In genomic region chr12:104619305-104619704, GRCh38 we compare ENCODE assay signal across 28 cellular contexts.
"Had no signal": no experiment of that assay in that cellular context is flagged by ENCODE, and none has a peak within 500 bp of the region (broad histone marks: within the 10 kb centered on the region; RNA-seq: fewer than 3 reads in every experiment).

No MANE protein-coding gene starts in this region.

- ATAC-seq: foreskin keratinocyte; gastroesophageal sphincter; heart left ventricle; left lobe of liver; mucosa of descending colon; psoas muscle; right cardiac atrium; stimulated activated memory B cell treated with anti-CD40 and anti-IgM and Interleukin-4, amounts not matched to agents 10 μg/mL and 1 μg/mL and 100 μg/mL, for 72 hours had no signal

- H3K4me1 ChIP-seq: colonic mucosa, foreskin keratinocyte, psoas muscle had no signal

- H3K4me3 Mint-ChIP-seq: dendritic cell treated with granulocyte-macrophage colony-stimulating factor and Interleukin-4, amounts not matched to agents 40 ng/mL and 50 ng/mL, for 4 days; memory B cell; mesothelial cell of epicardium; nephron progenitor cell; stimulated activated memory B cell treated with anti-CD40 and anti-IgM and Interleukin-4, amounts not matched to agents 10 μg/mL and 1 μg/mL and 100 μg/mL, for 72 hours; type B pancreatic cell had no signal

- H3K27ac ChIP-seq: colonic mucosa, esophagus muscularis mucosa, foreskin keratinocyte, gastroesophageal sphincter, heart left ventricle, hepatocyte, ovary, psoas muscle, sigmoid colon, stomach, tibial artery had no signal

- H3K79me2 ChIP-seq: hepatocyte had no signal

- H3K27ac Mint-ChIP-seq: dendritic cell treated with granulocyte-macrophage colony-stimulating factor and Interleukin-4, amounts not matched to agents 40 ng/mL and 50 ng/mL, for 4 days; memory B cell; mesothelial cell of epicardium; nephron progenitor cell; stimulated activated memory B cell treated with anti-CD40 and anti-IgM and Interleukin-4, amounts not matched to agents 10 μg/mL and 1 μg/mL and 100 μg/mL, for 72 hours; type B pancreatic cell had no signal

- H3K4me3 ChIP-seq: colonic mucosa, esophagus muscularis mucosa, gastroesophageal sphincter, heart left ventricle, hepatocyte, lung, mucosa of descending colon, ovary, psoas muscle, sigmoid colon, stomach, tibial artery had no signal

- H3K36me3 ChIP-seq: colonic mucosa, esophagus muscularis mucosa, gastroesophageal sphincter, heart left ventricle, ovary, sigmoid colon, stomach, tibial artery had no signal

- H3K9me3 Mint-ChIP-seq: dendritic cell treated with granulocyte-macrophage colony-stimulating factor and Interleukin-4, amounts not matched to agents 40 ng/mL and 50 ng/mL, for 4 days; memory B cell; mesothelial cell of epicardium; naive B cell; nephron progenitor cell; stimulated activated memory B cell treated with anti-CD40 and anti-IgM and Interleukin-4, amounts not matched to agents 10 μg/mL and 1 μg/mL and 100 μg/mL, for 72 hours; type B pancreatic cell had no signal

- H3K36me3 Mint-ChIP-seq: mesothelial cell of epicardium, naive B cell had no signal

- H3K27me3 Mint-ChIP-seq: dendritic cell treated with granulocyte-macrophage colony-stimulating factor and Interleukin-4, amounts not matched to agents 40 ng/mL and 50 ng/mL, for 4 days; memory B cell; naive B cell; stimulated activated memory B cell treated with anti-CD40 and anti-IgM and Interleukin-4, amounts not matched to agents 10 μg/mL and 1 μg/mL and 100 μg/mL, for 72 hours; type B pancreatic cell had no signal

- DNase-seq: colonic mucosa; effector CD8-positive, alpha-beta T cell; foreskin keratinocyte; heart left ventricle; kidney; mucosa of descending colon; naive B cell; nephron progenitor cell; occipital lobe; ovary; posterior cingulate gyrus; psoas muscle; right cardiac atrium; sigmoid colon; stimulated activated CD4-positive, alpha-beta T cell treated with anti-CD3 and anti-CD28 coated beads, Interleukin-2, amount 100 ng/mL, for 24 hours; stimulated activated CD4-positive, alpha-beta T cell treated with anti-CD3 and anti-CD28 coated beads, Interleukin-4, amount 100 ng/mL, for 24 hours; stomach; tibial artery had no signal

- H3K4me2 ChIP-seq: hepatocyte had no signal

- H3K27me3 ChIP-seq: colonic mucosa, esophagus muscularis mucosa, foreskin keratinocyte, gastroesophageal sphincter, heart left ventricle, hepatocyte, ovary, sigmoid colon, stomach, tibial artery had no signal
